Comparison of ENCODE assay signal across 13 cellular contexts in the genomic region with DNA sequence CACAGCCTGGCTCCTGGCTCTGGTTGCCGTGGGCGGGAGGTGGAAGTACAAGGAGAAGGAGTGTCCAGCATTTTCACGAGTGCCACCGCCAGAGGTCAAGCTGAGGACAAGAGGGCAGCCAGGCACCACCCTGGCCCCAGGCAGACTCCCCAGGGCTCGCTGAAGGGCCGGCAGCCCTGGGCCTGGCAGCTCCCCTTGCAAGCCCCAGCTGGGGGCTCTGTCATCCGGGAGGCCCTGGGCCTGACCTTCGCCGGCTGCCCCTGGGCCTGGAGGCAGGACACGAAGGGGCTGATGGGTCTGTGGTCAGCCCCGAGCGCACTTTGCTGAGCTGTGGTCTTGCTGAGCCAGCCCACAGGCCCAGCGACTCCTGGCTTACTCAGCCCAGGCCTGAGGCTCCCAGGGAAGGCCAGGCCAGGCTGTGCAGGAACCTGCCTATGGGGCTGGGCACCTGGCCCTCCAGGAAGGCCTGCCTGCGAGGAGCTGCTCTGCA.
DNase-seq lines count a peak whose midpoint lies in the region; ATAC-seq and TF ChIP-seq lines count a peak whose summit lies in the region.
"Had no signal": no experiment of that assay in that cellular context is flagged by ENCODE, and none has a peak within 500 bp of the region (broad histone marks: within the 10 kb centered on the region; RNA-seq: fewer than 3 reads in every experiment).

No MANE protein-coding gene starts in this region.

- H3K9ac ChIP-seq in DND-41 (ENCODE audit: low read depth, low read length) (peak overlapping the region; percentile 65; the same call in 1 of the 2 replicates), skeletal muscle tissue (ENCODE audit: low read depth in 1 of 3, low read length in 3 of 3) (peak overlapping the region in 1 of 3 donors; percentile 50)

- H3K4me2 ChIP-seq in DND-41 (ENCODE audit: insufficient read depth, low read length): no peak overlapping the region
- peak overlapping the region; percentile 12; the same call in 1 of the 2 replicates for H3K4me2 ChIP-seq in PC-9

- H3K27me3 ChIP-seq in DND-41 (ENCODE audit: insufficient read depth, low read length, poor library complexity) (no peaks in the 10 kb centered on the region), PC-9 (ENCODE audit: insufficient read depth, low read depth) (no peaks in the 10 kb centered on the region), skeletal muscle tissue (ENCODE audit: control insufficient read depth in 3 of 3, insufficient read depth in 3 of 3, low read length in 3 of 3) (peaks cover 5 to 30% (median 27%) of the 10 kb centered on the region in 3 donors)

- H3K27ac Mint-ChIP-seq in activated CD8-positive, alpha-beta T cell treated with anti-CD3 and anti-CD28 coated beads for 36 hours: no peak overlapping the region
- H3K27ac Mint-ChIP-seq: activated T-helper 17 cell treated with anti-CD3 and anti-CD28 coated beads, Interleukin-2, amount 50 U/mL, for 72 hours had no signal

- ATAC-seq in DND-41 (ENCODE audit: insufficient read depth, low read depth) (no peak), GM21447 (IDR thresholded peaks at IDR 0.05; ENCODE audit: unreplicated experiment) (no peak)
- no peak for ATAC-seq in activated CD8-positive, alpha-beta T cell treated with anti-CD3 and anti-CD28 coated beads for 36 hours
- ATAC-seq: activated T-helper 17 cell treated with anti-CD3 and anti-CD28 coated beads, Interleukin-2, amount 50 U/mL, for 72 hours; sciatic nerve had no signal

- H3K9me3 Mint-ChIP-seq in activated CD8-positive, alpha-beta T cell treated with anti-CD3 and anti-CD28 coated beads for 36 hours: no peaks in the 10 kb centered on the region
- H3K9me3 Mint-ChIP-seq: activated B cell treated with CpG ODN at 0.5 μM for 24 hours; activated T-helper 17 cell treated with anti-CD3 and anti-CD28 coated beads, Interleukin-2, amount 50 U/mL, for 72 hours; CD4-positive, alpha-beta T cell had no signal

- DNase-seq in DND-41 (no peak), PC-9 (peak in 1 of 2 experiments; percentile 55), fibroblast of villous mesenchyme (ENCODE audit: low read depth) (peak; percentile 30), NCI-H2029 treated with DMSO at 0.1 percent for 48 hours (lab: John Stamatoyannopoulos, UW) (no peak)
- DNase-seq in effector CD8-positive, alpha-beta T cell (lab: John Stamatoyannopoulos, UW): no peak
- no peak for DNase-seq in activated CD8-positive, alpha-beta T cell treated with anti-CD3 and anti-CD28 coated beads for 36 hours
- DNase-seq: activated B cell treated with CpG ODN at 0.5 μM for 24 hours; CD4-positive, alpha-beta T cell; NCI-H2171 had no signal

- no peaks in the 10 kb centered on the region for H3K9me2 ChIP-seq in PC-9 (ENCODE audit: insufficient read depth)

- H3K4me3 Mint-ChIP-seq in activated CD8-positive, alpha-beta T cell treated with anti-CD3 and anti-CD28 coated beads for 36 hours: no peak overlapping the region

- H3K4me1 Mint-ChIP-seq in activated CD8-positive, alpha-beta T cell treated with anti-CD3 and anti-CD28 coated beads for 36 hours (ENCODE audit: low read depth): peaks cover 20% of the 10 kb centered on the region
- H3K4me1 Mint-ChIP-seq: activated T-helper 17 cell treated with anti-CD3 and anti-CD28 coated beads, Interleukin-2, amount 50 U/mL, for 72 hours had no signal

- H3K4me1 ChIP-seq in DND-41 (ENCODE audit: insufficient read depth, low read length) (peaks cover 53% of the 10 kb centered on the region), PC-9 (replicated peaks; ENCODE audit: insufficient read depth) (peaks cover 24% of the 10 kb centered on the region), skeletal muscle tissue (ENCODE audit: control insufficient read depth in 3 of 3, insufficient read depth in 3 of 3, low read length in 3 of 3) (peaks cover 56 to 69% (median 61%) of the 10 kb centered on the region in 3 donors)

- H3K9me3 ChIP-seq in DND-41 (ENCODE audit: insufficient read depth, low read length, severe bottlenecking) (no peaks in the 10 kb centered on the region), PC-9 (ENCODE audit: insufficient read depth, low read depth) (no peaks in the 10 kb centered on the region), skeletal muscle tissue (ENCODE audit: control insufficient read depth in 3 of 3, low read length in 3 of 3) (no peaks in the 10 kb centered on the region)

- no peaks in the 10 kb centered on the region for H3K27me3 Mint-ChIP-seq in activated CD8-positive, alpha-beta T cell treated with anti-CD3 and anti-CD28 coated beads for 36 hours
- H3K27me3 Mint-ChIP-seq: activated B cell treated with CpG ODN at 0.5 μM for 24 hours; activated T-helper 17 cell treated with anti-CD3 and anti-CD28 coated beads, Interleukin-2, amount 50 U/mL, for 72 hours; CD4-positive, alpha-beta T cell had no signal

- H3K36me3 ChIP-seq in DND-41 (ENCODE audit: insufficient read depth, low read length) (no peaks in the 10 kb centered on the region), PC-9 (ENCODE audit: low read depth) (no peaks in the 10 kb centered on the region), skeletal muscle tissue (ENCODE audit: control insufficient read depth in 3 of 3, insufficient read depth in 3 of 3, low read length in 3 of 3) (no peaks in the 10 kb centered on the region)

- no peak for TF ChIP-seq CTCF in DND-41 (IDR thresholded peaks at IDR 0.05; ENCODE audit: borderline replicate concordance, extremely low read depth, low read length, poor library complexity, severe bottlenecking)
- TF ChIP-seq CTCF in PC-9 (conservative IDR thresholded peaks at IDR 0.05): no peak
- no peak for TF ChIP-seq CTCF in fibroblast of villous mesenchyme (IDR thresholded peaks at IDR 0.05; ENCODE audit: insufficient read depth, low read depth, low read length)
- TF ChIP-seq CTCF in activated CD8-positive, alpha-beta T cell treated with anti-CD3 and anti-CD28 coated beads for 36 hours (IDR thresholded peaks at IDR 0.05): no peak

- H3K79me2 ChIP-seq in DND-41 (ENCODE audit: insufficient read depth, low read length) (no peaks in the 10 kb centered on the region), PC-9 (ENCODE audit: low read depth) (no peaks in the 10 kb centered on the region)

- H2AFZ ChIP-seq in DND-41 (ENCODE audit: low read depth, low read length) (no peak overlapping the region), PC-9 (no peak overlapping the region)

- POLR2A ChIA-PET in PC-9 (lab: Charles Lee; ENCODE audit: unreplicated experiment): interaction anchor here (0.5 kb wide), 1 partner anchor 22 kb away, joined by 6 read pairs; no protein-coding TSS in a partner anchor
- POLR2A ChIA-PET in activated CD8-positive, alpha-beta T cell treated with anti-CD3 and anti-CD28 coated beads for 36 hours (lab: Charles Lee): interaction anchor here (0.8 to 2.6 kb wide), 5 partner anchors 15 to 89 kb away, joined by 3 to 10 read pairs (median 5); no protein-coding TSS in a partner anchor

- H3F3A ChIP-seq in PC-9 (ENCODE audit: insufficient read depth, low read depth): peaks cover 19% of the 10 kb centered on the region; the same call in 1 of the 2 replicates

- BruUV-seq in PC-9 (replicated peaks; lab: Mats Ljungman, UMichigan): no TSS peak

- CTCF ChIA-PET in PC-9 (lab: Charles Lee): no interaction called here
- CTCF ChIA-PET in activated CD8-positive, alpha-beta T cell treated with anti-CD3 and anti-CD28 coated beads for 36 hours (lab: Charles Lee): interaction anchor here (1.4 to 2.6 kb wide), 3 partner anchors 82 to 121 kb away, joined by 5 to 18 read pairs (median 7); a partner anchor contains a TSS

- H3K4me3 ChIP-seq in DND-41 (ENCODE audit: low read depth in 1 of 2, low read length in 2 of 2) (no peak overlapping the region), PC-9 (no peak overlapping the region), fibroblast of villous mesenchyme (ENCODE audit: low read depth, low read length) (no peak overlapping the region), skeletal muscle tissue (ENCODE audit: low read length in 3 of 3) (no peak overlapping the region)

- intact Hi-C loops in PC-9 (cut with micrococcal nuclease; ENCODE audit: unreplicated experiment): loop anchor here (10.0 kb wide), 1 partner anchor 218 kb away; a partner anchor contains a TSS
- intact Hi-C loops in activated CD8-positive, alpha-beta T cell treated with anti-CD3 and anti-CD28 coated beads for 36 hours (cut with micrococcal nuclease): no loop called here

- H3K27ac ChIP-seq in DND-41 (ENCODE audit: low read length) (no peak overlapping the region), PC-9 (no peak overlapping the region), skeletal muscle tissue (ENCODE audit: low read depth, low read length) (peak overlapping the region; percentile 36)

- H4K20me1 ChIP-seq in DND-41 (ENCODE audit: insufficient read depth, low read length) (peaks cover 14% of the 10 kb centered on the region), PC-9 (ENCODE audit: insufficient read depth) (no peaks in the 10 kb centered on the region)

- no peaks in the 10 kb centered on the region for H3K36me3 Mint-ChIP-seq in activated CD8-positive, alpha-beta T cell treated with anti-CD3 and anti-CD28 coated beads for 36 hours (ENCODE audit: low read depth)
